24 cellular contexts compared by ENCODE assay signal in genomic region chr12:115072712-115073111, GRCh38.
A peak's percentile ranks its signal among the peaks of the same experiment; 100 is the strongest.
DNase-seq lines count a peak whose midpoint lies in the region; ATAC-seq, FAIRE-seq and TF ChIP-seq lines count a peak whose summit lies in the region.
"Had no signal": no experiment of that assay in that cellular context is flagged by ENCODE, and none has a peak within 500 bp of the region (broad histone marks: within the 10 kb centered on the region; RNA-seq: fewer than 3 reads in every experiment).

No MANE protein-coding gene starts in this region.

- no peak overlapping the region for H3K27ac ChIP-seq in colonic mucosa
- H3K27ac ChIP-seq in trophoblast cell (ENCODE audit: low read depth, low read length), result no peak overlapping the region
- H3K27ac ChIP-seq: A549; BLaER1 treated with 17β-estradiol and CSF1 and Interleukin-3, amounts not matched to agents 10 nM and 100 nM had no signal

- H3K18ac ChIP-seq in trophoblast cell (ENCODE audit: low read length), result no peak overlapping the region

- H3K4me1 ChIP-seq in colonic mucosa, result no peaks in the 10 kb centered on the region
- H3K4me1 ChIP-seq in trophoblast cell (ENCODE audit: control insufficient read depth in 1 of 2, insufficient read depth in 2 of 2, low read length in 2 of 2), result peaks cover 0 to 4% of the 10 kb centered on the region in 2 experiments
- H3K4me1 ChIP-seq: A549 had no signal

- H3K4me2 ChIP-seq in trophoblast cell (ENCODE audit: low read length), result no peak overlapping the region
- H3K4me2 ChIP-seq: A549; BLaER1 treated with 17β-estradiol and CSF1 and Interleukin-3, amounts not matched to agents 10 nM and 100 nM; SK-N-SH had no signal

- H3K9ac ChIP-seq in colonic mucosa (ENCODE audit: low read depth in 2 of 2, low read length in 2 of 2) (no peak overlapping the region), trophoblast cell (ENCODE audit: low read length) (no peak overlapping the region)
- H3K9ac ChIP-seq: BLaER1 treated with 17β-estradiol and CSF1 and Interleukin-3, amounts not matched to agents 10 nM and 100 nM; SK-N-SH had no signal

- no peak overlapping the region for H3K23ac ChIP-seq in trophoblast cell (ENCODE audit: low read length)

- peak; percentile 92 for ATAC-seq in left colon
- ATAC-seq: A549, HCT116 had no signal

- no peak overlapping the region for H3K4me3 ChIP-seq in colonic mucosa
- H3K4me3 ChIP-seq in trophoblast cell (ENCODE audit: low read depth, low read length), result no peak overlapping the region
- H3K4me3 ChIP-seq: A549; BLaER1 treated with 17β-estradiol and CSF1 and Interleukin-3, amounts not matched to agents 10 nM and 100 nM; MG63 had no signal

- H4K91ac ChIP-seq in trophoblast cell (ENCODE audit: low read depth, low read length), result no peak overlapping the region

- no peak for TF ChIP-seq CTCF in colonic mucosa (IDR thresholded peaks at IDR 0.05)

- no peak overlapping the region for H4K8ac ChIP-seq in trophoblast cell (ENCODE audit: low read depth, low read length)

- peak overlapping the region; percentile 8 for H2BK12ac ChIP-seq in trophoblast cell (ENCODE audit: low read length)

- H3K27me3 ChIP-seq in colonic mucosa (no peaks in the 10 kb centered on the region), trophoblast cell (ENCODE audit: insufficient read depth, low read length) (no peaks in the 10 kb centered on the region)
- H3K27me3 ChIP-seq: BLaER1 treated with 17β-estradiol and CSF1 and Interleukin-3, amounts not matched to agents 10 nM and 100 nM; MG63 had no signal

- DNase-seq in NCI-H82 (lab: John Stamatoyannopoulos, UW), result peak; percentile 95
- peak; percentile 27 for DNase-seq in colonic mucosa
- DNase-seq in left colon, result no peak
- no peak for DNase-seq in trophoblast cell
- DNase-seq in GM19239 (ENCODE audit: insufficient read length, low spot score), result no peak
- DNase-seq in frontal cortex (ENCODE audit: low spot score in 2 of 2), result no peak
- DNase-seq in T-helper 9 cell, result no peak
- DNase-seq: AML-193; CD4-positive, alpha-beta T cell; DMS53; KBM-7; MG63; NCI-H1105 treated with DMSO at 0.1 percent for 48 hours; NCI-H146; NCI-H2029; NCI-H69; SIG-M5; SK-N-SH; SW 1271 had no signal

- no peak overlapping the region for H3K4ac ChIP-seq in trophoblast cell (ENCODE audit: low read depth, low read length)

- H3K36me3 ChIP-seq in colonic mucosa (no peaks in the 10 kb centered on the region), trophoblast cell (ENCODE audit: control insufficient read depth in 1 of 2, insufficient read depth in 2 of 2, low read length in 2 of 2) (no peaks in the 10 kb centered on the region)
- H3K36me3 ChIP-seq: BLaER1 treated with 17β-estradiol and CSF1 and Interleukin-3, amounts not matched to agents 10 nM and 100 nM; MG63 had no signal

- H3K79me2 ChIP-seq in trophoblast cell (ENCODE audit: control insufficient read depth, insufficient read depth, low read length, poor library complexity), result no peaks in the 10 kb centered on the region

- FAIRE-seq in GM19239 (lab: Jason Lieb, UNC) (no peak), frontal cortex (lab: Jason Lieb, UNC) (no peak)
- FAIRE-seq: A549, G401.6, RCC 7860 had no signal

- no peak overlapping the region for H2AK5ac ChIP-seq in trophoblast cell (ENCODE audit: low read length)

- no peak overlapping the region for H2AFZ ChIP-seq in trophoblast cell (ENCODE audit: insufficient read depth, low read length, poor library complexity)

- no peak overlapping the region for H3K14ac ChIP-seq in trophoblast cell (ENCODE audit: low read length)

- no peak overlapping the region for H2BK120ac ChIP-seq in trophoblast cell (ENCODE audit: insufficient read depth, low read length, poor library complexity)

- no peaks in the 10 kb centered on the region for H3K79me1 ChIP-seq in trophoblast cell (ENCODE audit: low read length)

- intact Hi-C loops in colonic mucosa (cut with DNase I) (no loop called here), left colon (cut with DNase I, micrococcal nuclease) (no loop called here)

- H4K12ac ChIP-seq in trophoblast cell (ENCODE audit: low read depth, low read length), result no peak overlapping the region

- H3K9me3 ChIP-seq in colonic mucosa (no peaks in the 10 kb centered on the region), trophoblast cell (ENCODE audit: insufficient read depth, low read depth, low read length) (peaks cover 2% of the 10 kb centered on the region)
- H3K9me3 ChIP-seq: A549; BLaER1 treated with 17β-estradiol and CSF1 and Interleukin-3, amounts not matched to agents 10 nM and 100 nM; MG63; SK-N-SH had no signal

- H2BK5ac ChIP-seq in trophoblast cell (ENCODE audit: low read depth, low read length, poor library complexity), result no peak overlapping the region

- no CpG with 5 or more reads among the region's 10 CpGs for WGBS in trophoblast cell (ENCODE audit: extremely low coverage, insufficient coverage, insufficient read length)

Comparison
In these comparisons a context has a peak if more than half of its experiments do, and no peak if none do; other contexts are left out.
1. DNase-seq: peak in NCI-H82 (single experiment) and colonic mucosa (single experiment); none in left colon (0 of 2), trophoblast cell (0 of 2), GM19239 (single experiment), frontal cortex (0 of 2) and T-helper 9 cell (single experiment).